ENCODE assay signal across 12 cellular contexts in genomic region chr12:127595506-127595905, GRCh38.
DNase-seq lines count a peak whose midpoint lies in the region; TF ChIP-seq lines count a peak whose summit lies in the region.
"Had no signal": no experiment of that assay in that cellular context is flagged by ENCODE, and none has a peak within 500 bp of the region (broad histone marks: within the 10 kb centered on the region; RNA-seq: fewer than 3 reads in every experiment).

No MANE protein-coding gene starts in this region.

- H3K4me1 Mint-ChIP-seq in endodermal cell = peaks cover 57% of the 10 kb centered on the region
- H3K4me1 Mint-ChIP-seq in CD8-positive, alpha-beta memory T cell = no peaks in the 10 kb centered on the region
- H3K4me1 Mint-ChIP-seq: CD14-positive monocyte had no signal

- H3K9ac ChIP-seq in HUES64 (ENCODE audit: low read depth, low read length) (0 out of 2 replicates have a peak overlapping the region, but pooled peaks have one; percentile 66), endodermal cell (ENCODE audit: extremely low read depth, low read length, poor library complexity, severe bottlenecking) (no peak overlapping the region), mesendoderm (ENCODE audit: low read length) (no peak overlapping the region)
- H3K9ac ChIP-seq: GM23248 had no signal

- H3K4me3 ChIP-seq in HUES64 (ENCODE audit: low read length) = no peak overlapping the region
- H3K4me3 ChIP-seq in endodermal cell (ENCODE audit: low read length) = peak overlapping the region; percentile 19
- H3K4me3 ChIP-seq in mesendoderm (ENCODE audit: low read length) = no peak overlapping the region
- H3K4me3 ChIP-seq in CD8-positive, alpha-beta memory T cell (ENCODE audit: low read length) = no peak overlapping the region
- H3K4me3 ChIP-seq: A549, GM23248, HAP-1, K562 had no signal

- H3K23ac ChIP-seq in mesendoderm (ENCODE audit: low read length) = no peak overlapping the region

- H2BK5ac ChIP-seq in mesendoderm (ENCODE audit: low read length) = no peak overlapping the region

- POLR2A ChIA-PET in CD8-positive, alpha-beta memory T cell (lab: Charles Lee) = no interaction called here

- H3K4me2 ChIP-seq in mesendoderm (ENCODE audit: low read length) = no peak overlapping the region
- H3K4me2 ChIP-seq: A549 had no signal

- DNase-seq in endodermal cell (no peak), mesendoderm (no peak), CD1c-positive myeloid dendritic cell (ENCODE audit: extremely low spot score) (no peak), DMS53 (lab: John Stamatoyannopoulos, UW) (no peak)
- DNase-seq in CD8-positive, alpha-beta memory T cell = no peak
- DNase-seq in activated CD4-positive, CD25-positive, alpha-beta regulatory T cell (lab: John Stamatoyannopoulos, UW) = no peak
- DNase-seq: GM23248 had no signal

- H3K36me3 ChIP-seq in HUES64 (ENCODE audit: insufficient read depth, low read length) = no peaks in the 10 kb centered on the region
- no peaks in the 10 kb centered on the region for H3K36me3 ChIP-seq in endodermal cell (ENCODE audit: control insufficient read depth, insufficient read depth, low read length)
- H3K36me3 ChIP-seq in mesendoderm (ENCODE audit: control insufficient read depth, insufficient read depth, low read length) = no peaks in the 10 kb centered on the region
- no peaks in the 10 kb centered on the region for H3K36me3 ChIP-seq in CD8-positive, alpha-beta memory T cell (ENCODE audit: insufficient read depth, low read length)
- H3K36me3 ChIP-seq: HAP-1 had no signal

- H3K4me1 ChIP-seq in HUES64 (ENCODE audit: insufficient read depth, low read length) (peaks cover 48% of the 10 kb centered on the region), endodermal cell (ENCODE audit: control insufficient read depth, insufficient read depth, low read length) (peaks cover 27% of the 10 kb centered on the region), mesendoderm (ENCODE audit: control insufficient read depth, low read depth, low read length) (peaks cover 4% of the 10 kb centered on the region)
- H3K4me1 ChIP-seq in CD8-positive, alpha-beta memory T cell (ENCODE audit: insufficient read depth, low read length) = no peaks in the 10 kb centered on the region
- H3K4me1 ChIP-seq: A549, HAP-1 had no signal

- no peaks in the 10 kb centered on the region for H3K9me3 Mint-ChIP-seq in endodermal cell
- H3K9me3 Mint-ChIP-seq in CD8-positive, alpha-beta memory T cell = peaks cover 0 to 6% (median 4%) of the 10 kb centered on the region in 5 donors

- H4K5ac ChIP-seq in mesendoderm (ENCODE audit: low read length) = no peak overlapping the region

- peak overlapping the region; percentile 45 for H3K27ac Mint-ChIP-seq in endodermal cell
- no peak overlapping the region for H3K27ac Mint-ChIP-seq in CD8-positive, alpha-beta memory T cell
- H3K27ac Mint-ChIP-seq: CD14-positive monocyte had no signal

- no peaks in the 10 kb centered on the region for H3K9me3 ChIP-seq in HUES64 (ENCODE audit: insufficient read depth, low read depth, low read length)
- H3K9me3 ChIP-seq in endodermal cell (ENCODE audit: control insufficient read depth, low read length) = no peaks in the 10 kb centered on the region
- no peaks in the 10 kb centered on the region for H3K9me3 ChIP-seq in CD8-positive, alpha-beta memory T cell (ENCODE audit: low read length)
- H3K9me3 ChIP-seq: A549, HAP-1 had no signal

- H3K27ac ChIP-seq in HUES64 (ENCODE audit: low read depth, low read length) (peak overlapping the region; percentile 67), endodermal cell (ENCODE audit: low read depth, low read length) (no peak overlapping the region), mesendoderm (ENCODE audit: low read depth, low read length) (peak overlapping the region; percentile 41)
- no peak overlapping the region for H3K27ac ChIP-seq in CD8-positive, alpha-beta memory T cell (ENCODE audit: low read depth, low read length)
- H3K27ac ChIP-seq: A549, GM23248 had no signal

- H3K36me3 Mint-ChIP-seq in endodermal cell (ENCODE audit: low read depth) = no peaks in the 10 kb centered on the region
- no peaks in the 10 kb centered on the region for H3K36me3 Mint-ChIP-seq in CD8-positive, alpha-beta memory T cell
- H3K36me3 Mint-ChIP-seq: CD14-positive monocyte had no signal

- no peak overlapping the region for H3K18ac ChIP-seq in mesendoderm (ENCODE audit: low read length)

- CTCF ChIA-PET in CD8-positive, alpha-beta memory T cell (lab: Charles Lee) = no interaction called here

- no peaks in the 10 kb centered on the region for H3K27me3 Mint-ChIP-seq in endodermal cell (ENCODE audit: insufficient read depth)
- no peaks in the 10 kb centered on the region for H3K27me3 Mint-ChIP-seq in CD8-positive, alpha-beta memory T cell

- H2BK120ac ChIP-seq in mesendoderm (ENCODE audit: low read depth, low read length) = no peak overlapping the region

- H3K79me1 ChIP-seq in mesendoderm (ENCODE audit: low read length) = no peaks in the 10 kb centered on the region

- TF ChIP-seq CTCF in endodermal cell (conservative IDR thresholded peaks at IDR 0.05) = no peak

- no peak overlapping the region for H3K4me3 Mint-ChIP-seq in endodermal cell
- H3K4me3 Mint-ChIP-seq in CD8-positive, alpha-beta memory T cell = no peak overlapping the region
- H3K4me3 Mint-ChIP-seq: CD14-positive monocyte had no signal

- no peak overlapping the region for H3K56ac ChIP-seq in mesendoderm (ENCODE audit: low read length)

- H3K79me2 ChIP-seq in mesendoderm (ENCODE audit: control insufficient read depth, insufficient read depth, low read length) = no peaks in the 10 kb centered on the region

- no peak overlapping the region for H3K4ac ChIP-seq in mesendoderm (ENCODE audit: low read depth, low read length)

- no peaks in the 10 kb centered on the region for H3K27me3 ChIP-seq in HUES64 (ENCODE audit: insufficient read depth, low read length)
- H3K27me3 ChIP-seq in endodermal cell (ENCODE audit: control insufficient read depth, insufficient read depth, low read length, poor library complexity, severe bottlenecking) = no peaks in the 10 kb centered on the region
- no peaks in the 10 kb centered on the region for H3K27me3 ChIP-seq in mesendoderm (ENCODE audit: insufficient read depth, low read length, poor library complexity)
- no peaks in the 10 kb centered on the region for H3K27me3 ChIP-seq in CD8-positive, alpha-beta memory T cell (ENCODE audit: insufficient read depth, low read length, poor library complexity, severe bottlenecking)

- 93% methylated on average over 3 of the region's 4 CpGs for WGBS in HUES64
- WGBS in endodermal cell (ENCODE audit: insufficient coverage in 1 of 2, insufficient read length in 1 of 2), 2 experiments = 91 to 100% methylated on average over 2 to 4 of the region's 4 CpGs
- WGBS in mesendoderm (ENCODE audit: extremely low coverage, insufficient coverage, low lambda C conversion rate) = no CpG with 5 or more reads among the region's 4 CpGs

- peak overlapping the region; percentile 42 for H2BK15ac ChIP-seq in mesendoderm (replicated peaks; ENCODE audit: low read depth)

- H2AK5ac ChIP-seq in mesendoderm (ENCODE audit: low read length) = no peak overlapping the region

- H4K8ac ChIP-seq in mesendoderm (ENCODE audit: low read depth, low read length) = no peak overlapping the region

Comparison
In these comparisons a context has a peak if more than half of its experiments do, and no peak if none do; other contexts are left out.
1. H3K27ac ChIP-seq: peak in HUES64 (single experiment) and mesendoderm (single experiment); none in endodermal cell (single experiment) and CD8-positive, alpha-beta memory T cell (single experiment).